Comparison of ENCODE assay signal across 29 cellular contexts in genomic region chr17:6240601-6241000, GRCh38.
"Had no signal": no experiment of that assay in that cellular context is flagged by ENCODE, and none has a peak within 500 bp of the region (broad histone marks: within the 10 kb centered on the region; RNA-seq: fewer than 3 reads in every experiment).

No MANE protein-coding gene starts in this region.

- H3K27me3 ChIP-seq: MG63, Peyer's patch had no signal

- DNase-seq: activated CD4-positive, alpha-beta T cell treated with anti-CD3 and anti-CD28 coated beads, Interleukin-2, amount 10 ng/mL, durations not matched to agents 24 days and 14 days; activated CD4-positive, alpha-beta T cell treated with anti-CD3 and anti-CD28 coated beads, Interleukin-2, amount 50 U/mL, for 4 hours; activated CD8-positive, alpha-beta T cell treated with anti-CD3 and anti-CD28 coated beads, Interleukin-2, amount 10 ng/mL, durations not matched to agents 7 days and 5 days; activated gamma-delta T cell; activated naive CD4-positive, alpha-beta T cell treated with Interleukin-2 at 50 U/mL for 16 hours; activated T-cell treated with anti-CD3 and anti-CD28 coated beads, Interleukin-2, amount 50 U/mL, for 24 hours; caudate nucleus; Kasumi-1; KG1; MG63; MV-4-11; NCI-H1092 treated with DMSO at 0.1 percent for 48 hours; NCI-H1417; NCI-H187 treated with DMSO at 0.1 percent for 48 hours; NCI-H2081; NCI-H2171 treated with DMSO at 0.1 percent for 48 hours; NCI-H2227 treated with DMSO at 0.1 percent for 48 hours; NCI-H446; NCI-H524 treated with DMSO at 0.1 percent for 48 hours; Peyer's patch; Right ventricle myocardium superior; RPMI8226 had no signal

- H3K4me3 ChIP-seq: adrenal gland, MG63, Peyer's patch, SK-N-MC had no signal

- ATAC-seq: activated CD8-positive, alpha-beta T cell treated with anti-CD3 and anti-CD28 coated beads, Interleukin-2, amount 10 ng/mL, durations not matched to agents 7 days and 5 days had no signal

- H3K9me3 Mint-ChIP-seq: activated CD4-positive, alpha-beta T cell treated with anti-CD3 and anti-CD28 coated beads, Interleukin-2, amount 10 ng/mL, durations not matched to agents 24 days and 14 days; activated naive CD4-positive, alpha-beta T cell treated with anti-CD3 and anti-CD28 coated beads, Interleukin-2, amount 50 U/mL, for 24 hours; activated T-cell treated with anti-CD3 and anti-CD28 coated beads, Interleukin-2, amount 50 U/mL, for 24 hours; activated T-helper 2 cell treated with anti-CD3 and anti-CD28 coated beads, Interferon-gamma antibody, Interleukin-2, Interleukin-4, amounts not matched to agents 10 μg/mL and 5 μg/mL and 100 μg/mL, durations not matched to agents 14 hours and 24 hours and 36 hours; T-helper 2 cell treated with Interferon-gamma antibody and Interleukin-4, amounts not matched to agents 5 μg/mL and 100 μg/mL, for 36 hours had no signal

- FAIRE-seq: TTC549 had no signal

- H3K4me1 Mint-ChIP-seq: activated CD4-positive, alpha-beta T cell treated with anti-CD3 and anti-CD28 coated beads, Interleukin-2, amount 10 ng/mL, durations not matched to agents 24 days and 14 days; activated naive CD4-positive, alpha-beta T cell treated with anti-CD3 and anti-CD28 coated beads, Interleukin-2, amount 50 U/mL, for 24 hours had no signal

- H3K27ac ChIP-seq: adrenal gland, Peyer's patch, SK-N-MC had no signal

- H3K27ac Mint-ChIP-seq: activated CD4-positive, alpha-beta T cell treated with anti-CD3 and anti-CD28 coated beads, Interleukin-2, amount 10 ng/mL, durations not matched to agents 24 days and 14 days; activated CD8-positive, alpha-beta T cell treated with anti-CD3 and anti-CD28 coated beads, Interleukin-2, amount 10 ng/mL, durations not matched to agents 7 days and 5 days; activated naive CD4-positive, alpha-beta T cell treated with anti-CD3 and anti-CD28 coated beads, Interleukin-2, amount 50 U/mL, for 24 hours; activated T-cell treated with anti-CD3 and anti-CD28 coated beads, Interleukin-2, amount 50 U/mL, for 24 hours; activated T-helper 2 cell treated with anti-CD3 and anti-CD28 coated beads, Interferon-gamma antibody, Interleukin-2, Interleukin-4, amounts not matched to agents 10 μg/mL and 5 μg/mL and 100 μg/mL, durations not matched to agents 14 hours and 24 hours and 36 hours; T-helper 2 cell treated with Interferon-gamma antibody and Interleukin-4, amounts not matched to agents 5 μg/mL and 100 μg/mL, for 36 hours had no signal

- H3K36me3 Mint-ChIP-seq: activated naive CD4-positive, alpha-beta T cell treated with anti-CD3 and anti-CD28 coated beads, Interleukin-2, amount 50 U/mL, for 24 hours; brain had no signal

- H3K36me3 ChIP-seq: adrenal gland, MG63, Peyer's patch had no signal

- H3K4me3 Mint-ChIP-seq: activated CD4-positive, alpha-beta T cell treated with anti-CD3 and anti-CD28 coated beads, Interleukin-2, amount 10 ng/mL, durations not matched to agents 24 days and 14 days; activated CD8-positive, alpha-beta T cell treated with anti-CD3 and anti-CD28 coated beads, Interleukin-2, amount 10 ng/mL, durations not matched to agents 7 days and 5 days; activated naive CD4-positive, alpha-beta T cell treated with anti-CD3 and anti-CD28 coated beads, Interleukin-2, amount 50 U/mL, for 24 hours; activated T-cell treated with anti-CD3 and anti-CD28 coated beads, Interleukin-2, amount 50 U/mL, for 24 hours; brain; T-helper 2 cell treated with Interferon-gamma antibody and Interleukin-4, amounts not matched to agents 5 μg/mL and 100 μg/mL, for 36 hours had no signal

- H3K4me1 ChIP-seq: adrenal gland, Peyer's patch had no signal

- H3K9me3 ChIP-seq: adrenal gland, MG63, Peyer's patch had no signal
